ENCODE assay signal across 11 cellular contexts in genomic region chr15:67685008-67685599, GRCh38.
DNase-seq lines count a peak whose midpoint lies in the region; ATAC-seq and TF ChIP-seq lines count a peak whose summit lies in the region.
"Had no signal": no experiment of that assay in that cellular context is flagged by ENCODE, and none has a peak within 500 bp of the region (broad histone marks: within the 10 kb centered on the region; RNA-seq: fewer than 3 reads in every experiment).

No MANE protein-coding gene starts in this region.

- H2AFZ ChIP-seq in PC-3 (ENCODE audit: low read length) (no peak overlapping the region), fibroblast of lung (ENCODE audit: low read length) (no peak overlapping the region)

- CTCF ChIA-PET in PC-3 (lab: Charles Lee) = no interaction called here

- no TSS peak for BruUV-seq in PC-3 (replicated peaks; lab: Mats Ljungman, UMichigan)

- peaks cover 15% of the 10 kb centered on the region for H3K9me3 ChIP-seq in PC-3 (ENCODE audit: low read length)
- no peaks in the 10 kb centered on the region for H3K9me3 ChIP-seq in fibroblast of lung (ENCODE audit: control insufficient read depth, insufficient read depth, low read depth, low read length)
- H3K9me3 ChIP-seq in sigmoid colon = peaks cover 0 to 16% (median 8%) of the 10 kb centered on the region in 4 donors

- H3K27ac ChIP-seq in PC-3 (ENCODE audit: low read length) = no peak overlapping the region
- H3K27ac ChIP-seq in fibroblast of lung (ENCODE audit: insufficient read depth, low read length) = no peak overlapping the region
- H3K27ac ChIP-seq in brain microvascular endothelial cell = no peak overlapping the region
- H3K27ac ChIP-seq in sigmoid colon = no peak overlapping the region

- in situ Hi-C loops in brain microvascular endothelial cell (cut with HindIII; ENCODE audit: low pct_ligation_motif_present, low sequenced_read_pairs) = no loop called here

- H4K20me1 ChIP-seq in PC-3 (ENCODE audit: low read length) (no peaks in the 10 kb centered on the region), fibroblast of lung (ENCODE audit: control insufficient read depth, extremely low read depth, insufficient read depth, low read length) (no peaks in the 10 kb centered on the region)

- H3K9ac ChIP-seq in PC-3 (ENCODE audit: low read length) (no peak overlapping the region), fibroblast of lung (ENCODE audit: insufficient read depth, low read length) (no peak overlapping the region)

- H3K36me3 ChIP-seq in H7 (replicated peaks; ENCODE audit: control insufficient read depth, insufficient read depth, low read length) = no peaks in the 10 kb centered on the region
- no peaks in the 10 kb centered on the region for H3K36me3 ChIP-seq in PC-3 (ENCODE audit: low read depth, low read length)
- H3K36me3 ChIP-seq in fibroblast of lung (ENCODE audit: control insufficient read depth, insufficient read depth, low read length) = no peaks in the 10 kb centered on the region
- no peaks in the 10 kb centered on the region for H3K36me3 ChIP-seq in brain microvascular endothelial cell (replicated peaks)
- peaks cover 0 to 12% (median 0%) of the 10 kb centered on the region in 4 donors for H3K36me3 ChIP-seq in sigmoid colon

- TF ChIP-seq CTCF in PC-3 (conservative IDR thresholded peaks at IDR 0.05; ENCODE audit: low read depth, low read length) = no peak
- no peak for TF ChIP-seq CTCF in fibroblast of lung (conservative IDR thresholded peaks at IDR 0.05 in 1 of 2, IDR thresholded peaks at IDR 0.05 in 1 of 2; ENCODE audit: low read depth in 1 of 2, low read length in 2 of 2)
- TF ChIP-seq CTCF in brain microvascular endothelial cell (IDR thresholded peaks at IDR 0.05; ENCODE audit: low read depth, low read length, missing control alignments) = no peak
- TF ChIP-seq CTCF in sigmoid colon (IDR thresholded peaks at IDR 0.05) = no peak

- H3K4me2 ChIP-seq in PC-3 (ENCODE audit: low read length) = no peak overlapping the region
- no peak overlapping the region for H3K4me2 ChIP-seq in fibroblast of lung (ENCODE audit: extremely low read depth, insufficient read depth, low read length)

- H3K79me2 ChIP-seq in PC-3 (ENCODE audit: low read length) = no peaks in the 10 kb centered on the region
- no peaks in the 10 kb centered on the region for H3K79me2 ChIP-seq in fibroblast of lung (ENCODE audit: control insufficient read depth, insufficient read depth, low read length)

- H3K9me2 ChIP-seq in PC-3 (replicated peaks; ENCODE audit: low read length) = no peaks in the 10 kb centered on the region

- intact Hi-C loops in PC-3 (cut with micrococcal nuclease) (no loop called here), sigmoid colon (cut with DNase I) (no loop called here)

- ATAC-seq in PC-3 (no peak), GM21447 (IDR thresholded peaks at IDR 0.05; ENCODE audit: unreplicated experiment) (no peak)
- ATAC-seq: naive thymus-derived CD4-positive, alpha-beta T cell had no signal

- no peak for TF ChIP-seq POLR2A in sigmoid colon (IDR thresholded peaks at IDR 0.05)

- H3K4me3 ChIP-seq in H7 (ENCODE audit: insufficient read depth, low read depth, low read length) (no peak overlapping the region), PC-3 (ENCODE audit: low read length) (no peak overlapping the region), fibroblast of lung (replicated peaks in 1 of 4; ENCODE audit: control extremely low read depth in 1 of 4, insufficient read depth in 1 of 4, low read depth in 3 of 4, low read length in 4 of 4) (no peak overlapping the region), brain microvascular endothelial cell (ENCODE audit: low read depth, low read length) (no peak overlapping the region), sigmoid colon (no peak overlapping the region)

- no peaks in the 10 kb centered on the region for H3F3A ChIP-seq in PC-3 (ENCODE audit: low read length, unreplicated experiment)

- no peak for TF ChIP-seq EP300 in sigmoid colon (IDR thresholded peaks at IDR 0.05)

- POLR2A ChIA-PET in PC-3 (lab: Charles Lee; ENCODE audit: unreplicated experiment) = no interaction called here

- DNase-seq in AG08395 (ENCODE audit: low spot score) = peak; percentile 4
- DNase-seq in H7 = peak; percentile 4
- DNase-seq in PC-3 = peak; percentile 41
- DNase-seq in fibroblast of lung (ENCODE audit: low read depth in 2 of 2) = peak; percentile 50 to 63
- no peak for DNase-seq in COLO829 (ENCODE audit: low spot score)
- DNase-seq in brain microvascular endothelial cell = no peak
- no peak for DNase-seq in sigmoid colon
- DNase-seq: activated T-cell treated with anti-CD3 and anti-CD28 coated beads, Interleukin-2, amount 50 U/mL, for 1 hour; GDM1 had no signal

- H3K4me1 ChIP-seq in PC-3 (ENCODE audit: insufficient read depth, low read length) (no peaks in the 10 kb centered on the region), fibroblast of lung (ENCODE audit: control insufficient read depth, extremely low read depth, insufficient read depth, low read length) (no peaks in the 10 kb centered on the region), sigmoid colon (no peaks in the 10 kb centered on the region)

- H3K27me3 ChIP-seq in H7 (ENCODE audit: control insufficient read depth, insufficient read depth, low read length) = no peaks in the 10 kb centered on the region
- H3K27me3 ChIP-seq in PC-3 (ENCODE audit: low read length) = no peaks in the 10 kb centered on the region
- H3K27me3 ChIP-seq in fibroblast of lung (ENCODE audit: control insufficient read depth, insufficient read depth, low read length) = no peaks in the 10 kb centered on the region
- no peaks in the 10 kb centered on the region for H3K27me3 ChIP-seq in brain microvascular endothelial cell (replicated peaks)
- no peaks in the 10 kb centered on the region for H3K27me3 ChIP-seq in sigmoid colon

- 90 to 91% methylated on average over 3 of the region's 3 CpGs for WGBS in sigmoid colon, 2 donors

Comparison
In these comparisons a context has a peak if more than half of its experiments do, and no peak if none do; other contexts are left out.
1. DNase-seq: peak in AG08395 (single experiment), H7 (single experiment), PC-3 (single experiment) and fibroblast of lung (2 of 2); none in COLO829 (single experiment), brain microvascular endothelial cell (single experiment) and sigmoid colon (single experiment).